Comparison of ENCODE assay signal across 2 cellular contexts in genomic region chr17:78763561-78763960, GRCh38.
TF ChIP-seq lines count a peak whose summit lies in the region.

No MANE protein-coding gene starts in this region.

TF ChIP-seq in SK-N-SH, 30 proteins besides CTCF, POLR2A, EP300 and RAD21:
- TF ChIP-seq, protein P1, sequence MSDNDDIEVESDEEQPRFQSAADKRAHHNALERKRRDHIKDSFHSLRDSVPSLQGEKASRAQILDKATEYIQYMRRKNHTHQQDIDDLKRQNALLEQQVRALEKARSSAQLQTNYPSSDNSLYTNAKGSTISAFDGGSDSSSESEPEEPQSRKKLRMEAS (IDR thresholded peaks at IDR 0.05; ENCODE audit: low read depth), result peak; percentile 39; the same call in 1 of the 2 replicates
- TF ChIP-seq SIN3A (IDR thresholded peaks at IDR 0.05; ENCODE audit: borderline replicate concordance, low read depth, low read length) (no peak), SMC3 (IDR thresholded peaks at IDR 0.05; ENCODE audit: low read depth, low read length) (no peak), MEF2A (IDR thresholded peaks at IDR 0.05; ENCODE audit: borderline replicate concordance, low read depth) (no peak), MXI1 (IDR thresholded peaks at IDR 0.05; ENCODE audit: low read depth, low read length) (no peak), USF2 (IDR thresholded peaks at IDR 0.05; ENCODE audit: borderline replicate concordance, low read depth, low read length) (no peak), POLR2AphosphoS5 (IDR thresholded peaks at IDR 0.05; ENCODE audit: low read depth, low read length) (0 out of 2 replicates have a peak, but pooled peaks have one; percentile 33), GATA2 (CRISPR knock-in tag; IDR thresholded peaks at IDR 0.05) (no peak), TAF1 (IDR thresholded peaks at IDR 0.05; ENCODE audit: borderline replicate concordance, low read depth, low read length) (no peak), FOXJ3 (CRISPR knock-in tag; IDR thresholded peaks at IDR 0.05) (no peak), TEAD4 (IDR thresholded peaks at IDR 0.05; ENCODE audit: borderline replicate concordance, insufficient read depth) (no peak), JUND (IDR thresholded peaks at IDR 0.05) (no peak; the same call in 1 of the 2 replicates), USF1 (IDR thresholded peaks at IDR 0.05; ENCODE audit: borderline replicate concordance, low read depth) (no peak), YY1 (IDR thresholded peaks at IDR 0.05; ENCODE audit: low read depth) (no peak), FOSL2 (IDR thresholded peaks at IDR 0.05; ENCODE audit: borderline replicate concordance, low read depth) (peak; percentile 26; the same call in 1 of the 2 replicates), TCF12 (IDR thresholded peaks at IDR 0.05) (peak; percentile 84), FOXM1 (IDR thresholded peaks at IDR 0.05; ENCODE audit: low read depth) (no peak), IRF3 (IDR thresholded peaks at IDR 0.05; ENCODE audit: low read depth, low read length) (no peak), RCOR1 (IDR thresholded peaks at IDR 0.05; ENCODE audit: low read length) (no peak), REST (IDR thresholded peaks at IDR 0.05; ENCODE audit: low read depth, low read length) (no peak)

TF ChIP-seq in HepG2, 621 proteins besides CTCF, POLR2A, EP300 and RAD21:
- TF ChIP-seq IRF1 (CRISPR knock-in tag; IDR thresholded peaks at IDR 0.05; ENCODE audit: low read depth) (no peak), DPF2 (CRISPR knock-in tag; IDR thresholded peaks at IDR 0.05; ENCODE audit: borderline replicate concordance, low read depth) (no peak), ZNF577 (CRISPR knock-in tag; IDR thresholded peaks at IDR 0.05; ENCODE audit: borderline replicate concordance, low read depth) (no peak), ZNF230 (CRISPR knock-in tag; IDR thresholded peaks at IDR 0.05) (no peak), KMT2A (CRISPR knock-in tag; IDR thresholded peaks at IDR 0.05) (no peak), NR1H2 (CRISPR knock-in tag; IDR thresholded peaks at IDR 0.05; ENCODE audit: borderline replicate concordance, low read depth) (no peak), HES4 (CRISPR knock-in tag; IDR thresholded peaks at IDR 0.05; ENCODE audit: borderline replicate concordance) (no peak)
- TF ChIP-seq, protein P2, sequence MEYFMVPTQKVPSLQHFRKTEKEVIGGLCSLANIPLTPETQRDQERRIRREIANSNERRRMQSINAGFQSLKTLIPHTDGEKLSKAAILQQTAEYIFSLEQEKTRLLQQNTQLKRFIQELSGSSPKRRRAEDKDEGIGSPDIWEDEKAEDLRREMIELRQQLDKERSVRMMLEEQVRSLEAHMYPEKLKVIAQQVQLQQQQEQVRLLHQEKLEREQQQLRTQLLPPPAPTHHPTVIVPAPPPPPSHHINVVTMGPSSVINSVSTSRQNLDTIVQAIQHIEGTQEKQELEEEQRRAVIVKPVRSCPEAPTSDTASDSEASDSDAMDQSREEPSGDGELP (IDR thresholded peaks at IDR 0.05; ENCODE audit: borderline replicate concordance, low read depth), result no peak
